In genomic region chr9:35341585-35341984, GRCh38 we compare ENCODE assay signal across 9 cellular contexts.
DNase-seq lines count a peak whose midpoint lies in the region; ATAC-seq and TF ChIP-seq lines count a peak whose summit lies in the region.
"Had no signal": no experiment of that assay in that cellular context is flagged by ENCODE, and none has a peak within 500 bp of the region (broad histone marks: within the 10 kb centered on the region; RNA-seq: fewer than 3 reads in every experiment).

No MANE protein-coding gene starts in this region.

- H2AK5ac ChIP-seq in mesenchymal stem cell (ENCODE audit: low read length, severe bottlenecking), result no peak overlapping the region

- no peak overlapping the region for H2BK120ac ChIP-seq in mesenchymal stem cell (ENCODE audit: low read depth, low read length)

- H3K9ac ChIP-seq in SK-N-SH, result no peak overlapping the region
- peak overlapping the region; percentile 84 for H3K9ac ChIP-seq in mesenchymal stem cell (ENCODE audit: low read length)

- no peaks in the 10 kb centered on the region for H3F3A ChIP-seq in SK-N-SH (replicated peaks; ENCODE audit: insufficient read depth)

- no peaks in the 10 kb centered on the region for H3K79me1 ChIP-seq in mesenchymal stem cell (replicated peaks; ENCODE audit: low read length, poor library complexity, severe bottlenecking)

- no peak overlapping the region for H2BK5ac ChIP-seq in mesenchymal stem cell (ENCODE audit: low read depth, low read length, poor library complexity, severe bottlenecking)

- TF ChIP-seq CTCF in SK-N-SH (IDR thresholded peaks at IDR 0.05) (no peak), Peyer's patch (IDR thresholded peaks at IDR 0.05) (no peak)

- H3K36me3 ChIP-seq in SK-N-SH (replicated peaks in 1 of 2; ENCODE audit: control insufficient read depth in 1 of 2, insufficient read depth in 2 of 2, low read length in 1 of 2), result no peaks in the 10 kb centered on the region
- H3K36me3 ChIP-seq in mesenchymal stem cell (ENCODE audit: control insufficient read depth in 1 of 2, insufficient read depth in 2 of 2, low read depth in 1 of 2, low read length in 2 of 2), result peaks cover 0 to 3% of the 10 kb centered on the region in 2 experiments
- H3K36me3 ChIP-seq in Peyer's patch, result no peaks in the 10 kb centered on the region

- TF ChIP-seq POLR2A in Peyer's patch (IDR thresholded peaks at IDR 0.05), result no peak

- H4K20me1 ChIP-seq in SK-N-SH (ENCODE audit: insufficient read depth), result no peaks in the 10 kb centered on the region

- H3K4ac ChIP-seq in mesenchymal stem cell (ENCODE audit: low read depth in 1 of 2, low read length in 2 of 2), result peak overlapping the region in 1 of 2 experiments; percentile 20

- H3K9me2 ChIP-seq in SK-N-SH, result no peaks in the 10 kb centered on the region

- CTCF ChIA-PET in SK-N-SH (lab: Yijun Ruan, JAX), result no interaction called here

- POLR2A ChIA-PET in SK-N-SH (lab: Yijun Ruan, JAX), result no interaction called here

- H3K4me1 ChIP-seq in SK-N-SH (ENCODE audit: control insufficient read depth in 1 of 2, insufficient read depth in 2 of 2, low read depth in 1 of 2, low read length in 1 of 2) (peaks cover 3 to 20% of the 10 kb centered on the region in 2 experiments; a peak in 3 of 4 replicates), mesenchymal stem cell (ENCODE audit: control insufficient read depth, insufficient read depth, low read depth, low read length) (peaks cover 4% of the 10 kb centered on the region), Peyer's patch (peaks cover 0 to 8% (median 0%) of the 10 kb centered on the region in 4 donors)

- no peak overlapping the region for H2BK12ac ChIP-seq in mesenchymal stem cell (ENCODE audit: low read length in 2 of 2)

- DNase-seq in SK-N-SH (no peak), dedifferentiated amniotic fluid mesenchymal stem cell (ENCODE audit: extremely low spot score) (peak; percentile 58), mesenchymal stem cell (peak; percentile 61), ureter (ENCODE audit: low spot score) (peak; percentile 65), Peyer's patch (no peak), cerebellar nuclear complex (lab: John Stamatoyannopoulos, UW) (no peak)
- DNase-seq: CD8-positive, alpha-beta memory T cell had no signal

- H3K27ac ChIP-seq in SK-N-SH (ENCODE audit: low read depth in 2 of 2, low read length in 1 of 2) (no peak overlapping the region), mesenchymal stem cell (ENCODE audit: low read length, poor library complexity, severe bottlenecking) (no peak overlapping the region), Peyer's patch (no peak overlapping the region)

- H3K4me3 ChIP-seq in SK-N-SH (ENCODE audit: low read depth in 2 of 2, low read length in 1 of 2) (no peak overlapping the region), mesenchymal stem cell (ENCODE audit: insufficient read depth in 1 of 2, low read depth in 1 of 2, low read length in 2 of 2) (peak overlapping the region in 1 of 2 experiments; percentile 75), Peyer's patch (no peak overlapping the region)

- H3K27me3 ChIP-seq in SK-N-SH (ENCODE audit: insufficient read depth) (no peaks in the 10 kb centered on the region), mesenchymal stem cell (ENCODE audit: control insufficient read depth in 1 of 2, insufficient read depth in 1 of 2, low read length in 2 of 2) (no peaks in the 10 kb centered on the region), Peyer's patch (no peaks in the 10 kb centered on the region)

- no peak overlapping the region for H3K14ac ChIP-seq in mesenchymal stem cell (ENCODE audit: low read length in 2 of 2)

- H3K18ac ChIP-seq in mesenchymal stem cell (ENCODE audit: low read depth in 1 of 2, low read length in 2 of 2), result no peak overlapping the region

- H2BK15ac ChIP-seq in mesenchymal stem cell (ENCODE audit: low read depth, poor library complexity, severe bottlenecking), result no peak overlapping the region

- TF ChIP-seq EP300 in SK-N-SH (IDR thresholded peaks at IDR 0.05; ENCODE audit: borderline replicate concordance in 1 of 2, low read depth in 1 of 2, low read length in 1 of 2), result no peak

- no peak overlapping the region for H4K91ac ChIP-seq in mesenchymal stem cell (ENCODE audit: low read length)

- 61% methylated on average over 5 of the region's 5 CpGs for WGBS in SK-N-SH (ENCODE audit: low lambda C conversion rate)
- WGBS in mesenchymal stem cell, result 14% methylated on average over 5 of the region's 5 CpGs

- H3K79me2 ChIP-seq in SK-N-SH (ENCODE audit: insufficient read depth), result no peaks in the 10 kb centered on the region

- no peak overlapping the region for H3K23ac ChIP-seq in mesenchymal stem cell (ENCODE audit: low read length in 2 of 2)

- H3K4me2 ChIP-seq in SK-N-SH (peak overlapping the region; percentile 45; the same call in 1 of the 2 replicates), mesenchymal stem cell (ENCODE audit: low read length, poor library complexity, severe bottlenecking) (peak overlapping the region; percentile 36)

- no peak for TF ChIP-seq RAD21 in SK-N-SH (IDR thresholded peaks at IDR 0.05; ENCODE audit: low read length)

- ATAC-seq in SK-N-SH treated with all-trans-retinoic acid at 6 μM for 48 hours (no peak), GM21723 (IDR thresholded peaks at IDR 0.05; ENCODE audit: unreplicated experiment) (no peak)

- H3K9me3 ChIP-seq in SK-N-SH, result no peaks in the 10 kb centered on the region
- H3K9me3 ChIP-seq in mesenchymal stem cell (ENCODE audit: control insufficient read depth, low read length), result no peaks in the 10 kb centered on the region
- H3K9me3 ChIP-seq in Peyer's patch, result no peaks in the 10 kb centered on the region

- peak overlapping the region; percentile 45 for H4K8ac ChIP-seq in mesenchymal stem cell (ENCODE audit: low read length)

- H2AFZ ChIP-seq in SK-N-SH (ENCODE audit: low read depth) (no peak overlapping the region), mesenchymal stem cell (ENCODE audit: low read depth, low read length) (no peak overlapping the region)

TF ChIP-seq in SK-N-SH, 30 proteins besides CTCF, POLR2A, EP300 and RAD21 (continues in another document):
- TF ChIP-seq IRF3 (IDR thresholded peaks at IDR 0.05; ENCODE audit: low read depth, low read length), result no peak
- no peak for TF ChIP-seq GATA2 (CRISPR knock-in tag; IDR thresholded peaks at IDR 0.05)
- TF ChIP-seq NRF1 (IDR thresholded peaks at IDR 0.05; ENCODE audit: low read depth, low read length), result no peak
- TF ChIP-seq FOSL2 (IDR thresholded peaks at IDR 0.05; ENCODE audit: borderline replicate concordance, low read depth), result no peak
- no peak for TF ChIP-seq CHD2 (IDR thresholded peaks at IDR 0.05; ENCODE audit: low read length, partially characterized antibody)
- no peak for TF ChIP-seq TCF12 (IDR thresholded peaks at IDR 0.05)
- no peak for TF ChIP-seq RXRA (IDR thresholded peaks at IDR 0.05; ENCODE audit: borderline replicate concordance, low read depth)
- TF ChIP-seq MAX (IDR thresholded peaks at IDR 0.05; ENCODE audit: low read depth), result no peak
- no peak for TF ChIP-seq EZH2phosphoT487 (IDR thresholded peaks at IDR 0.05; ENCODE audit: borderline replicate concordance, low read depth)
- no peak for TF ChIP-seq ELF1 (IDR thresholded peaks at IDR 0.05)

TF ChIP-seq in SK-N-SH treated with all-trans-retinoic acid at 6 μM for 48 hours, 23 proteins besides CTCF, POLR2A, EP300 and RAD21:
- TF ChIP-seq ZFP30 (CRISPR knock-in tag; IDR thresholded peaks at IDR 0.05), result no peak
- no peak for TF ChIP-seq ARNTL (CRISPR knock-in tag; IDR thresholded peaks at IDR 0.05; ENCODE audit: borderline replicate concordance, low read depth)
- TF ChIP-seq SNAI2 (CRISPR knock-in tag; IDR thresholded peaks at IDR 0.05), result no peak
TF ChIP-seq in SK-N-SH treated with all-trans-retinoic acid at 6 μM for 48 hours: peak in this region for 0.

Comparison
In these comparisons a context has a peak if more than half of its experiments do, and no peak if none do; other contexts are left out.
1. DNase-seq: peak in dedifferentiated amniotic fluid mesenchymal stem cell (single experiment), mesenchymal stem cell (single experiment) and ureter (single experiment); none in SK-N-SH (single experiment), Peyer's patch (0 of 3) and cerebellar nuclear complex (0 of 2).